ENCODE assay signal across 7 cellular contexts in the genomic region with DNA sequence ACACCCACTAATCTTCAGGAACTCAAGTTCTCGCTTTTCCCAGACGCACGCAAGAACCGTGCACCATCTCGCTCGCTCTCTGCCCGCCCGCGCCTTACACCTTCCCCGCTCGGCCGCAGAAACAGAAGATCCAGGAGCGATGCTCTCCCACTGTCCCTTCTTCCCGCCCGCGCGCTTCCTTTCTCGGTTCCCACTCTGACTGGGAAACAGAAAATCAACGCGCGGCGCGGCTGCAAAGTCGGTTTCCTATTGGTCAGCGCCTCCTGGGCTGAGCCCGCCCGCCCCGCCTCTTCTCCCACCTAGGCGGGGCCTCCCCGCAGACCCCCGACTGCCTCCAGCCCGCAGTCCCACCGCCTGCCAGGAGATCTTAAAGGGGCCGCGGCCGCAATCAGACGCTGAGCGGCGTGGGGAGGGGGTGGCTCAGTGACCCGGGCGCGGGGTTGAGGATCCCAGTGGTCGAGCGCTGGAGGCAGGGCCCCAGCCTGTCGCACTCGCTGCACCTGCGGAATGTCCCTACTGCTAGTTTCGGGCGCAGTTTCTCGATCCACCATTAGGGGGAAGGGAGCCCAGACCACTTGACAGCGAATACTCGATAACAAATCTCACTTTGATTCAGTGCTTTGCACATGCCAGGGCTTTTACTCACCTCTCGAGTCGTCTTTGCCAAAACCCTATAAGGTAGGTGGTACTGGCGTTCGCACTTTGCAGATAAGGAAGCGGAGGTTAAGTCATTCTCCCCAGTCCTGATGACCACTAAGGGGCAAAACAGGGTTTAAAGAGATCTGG. TPM values are rescaled to one million over a fixed set of nuclear protein-coding genes. Genes with fewer than 3 reads are reported as not detected.
DNase-seq lines count a peak whose midpoint lies in the region; ATAC-seq, FAIRE-seq and TF ChIP-seq lines count a peak whose summit lies in the region.

No MANE protein-coding gene starts in this region.

- TF ChIP-seq CTCF in astrocyte (IDR thresholded peaks at IDR 0.05; ENCODE audit: insufficient read depth, low read depth, low read length) (peak; percentile 52), hepatocyte (IDR thresholded peaks at IDR 0.05; ENCODE audit: poor library complexity) (peak; percentile 43)

- H3K4me3 Mint-ChIP-seq in astrocyte (ENCODE audit: unreplicated experiment) = peak overlapping the region; percentile 93

- H3K4me2 ChIP-seq in astrocyte (ENCODE audit: low read length) (peak overlapping the region; percentile 100), hepatocyte (peak overlapping the region; percentile 91)

- no peaks in the 10 kb centered on the region for H3K9me2 ChIP-seq in hepatocyte (replicated peaks; ENCODE audit: insufficient read depth)

- H3K4me1 ChIP-seq in astrocyte (ENCODE audit: insufficient read depth, low read length) = peaks cover 16% of the 10 kb centered on the region
- peaks cover 6% of the 10 kb centered on the region for H3K4me1 ChIP-seq in hepatocyte (ENCODE audit: insufficient read depth)

- H3K4me1 Mint-ChIP-seq in astrocyte (ENCODE audit: low read depth, unreplicated experiment) = no peaks in the 10 kb centered on the region

- TF ChIP-seq POLR2A in GM15510 (IDR thresholded peaks at IDR 0.05; ENCODE audit: borderline replicate concordance, extremely low read depth, insufficient read length) = peak; percentile 60

- no peaks in the 10 kb centered on the region for H3K79me2 ChIP-seq in astrocyte (ENCODE audit: insufficient read depth, low read length)
- peaks cover 15% of the 10 kb centered on the region for H3K79me2 ChIP-seq in hepatocyte

- H3K9me3 ChIP-seq in astrocyte (ENCODE audit: insufficient read depth, low read depth, low read length) (no peaks in the 10 kb centered on the region), hepatocyte (ENCODE audit: low read depth) (no peaks in the 10 kb centered on the region)

- peak overlapping the region; percentile 76 for H3K4me3 ChIP-seq in astrocyte (ENCODE audit: insufficient read depth, low read depth, low read length)
- peak overlapping the region; percentile 97 for H3K4me3 ChIP-seq in hepatocyte

- 1% methylated on average over 41 of the region's 57 CpGs for WGBS in hepatocyte (ENCODE audit: low lambda C conversion rate, missing lambda C conversion rate)

- peak; percentile 85 for ATAC-seq in HG02885 (IDR thresholded peaks at IDR 0.05; ENCODE audit: poor library complexity, unreplicated experiment)

- DNase-seq in NCI-H1694 treated with DMSO at 0.1 percent for 48 hours (lab: John Stamatoyannopoulos, UW) (peak; percentile 87), T-helper 2 cell (peak; percentile 86 to 99 (median 94)), astrocyte (ENCODE audit: low read depth) (peak; percentile 96), hepatocyte (ENCODE audit: low spot score) (peak; percentile 99), renal cortical epithelial cell (ENCODE audit: low read depth) (peak; percentile 94)

- no peak for FAIRE-seq in astrocyte (lab: Jason Lieb, UNC)

- H3K27me3 ChIP-seq in astrocyte (ENCODE audit: insufficient read depth, low read length) = peaks cover 10% of the 10 kb centered on the region
- no peaks in the 10 kb centered on the region for H3K27me3 ChIP-seq in hepatocyte

- H3K27ac Mint-ChIP-seq in astrocyte (ENCODE audit: unreplicated experiment) = peak overlapping the region; percentile 71

- no peaks in the 10 kb centered on the region for H3K36me3 ChIP-seq in astrocyte (ENCODE audit: insufficient read depth, low read length)
- H3K36me3 ChIP-seq in hepatocyte (replicated peaks; ENCODE audit: insufficient read depth, low read depth) = no peaks in the 10 kb centered on the region

- peaks cover 2% of the 10 kb centered on the region for H3K9me3 Mint-ChIP-seq in astrocyte (ENCODE audit: unreplicated experiment)

- H3K27me3 Mint-ChIP-seq in astrocyte (ENCODE audit: low read depth, unreplicated experiment) = peaks cover 12% of the 10 kb centered on the region

- peaks cover 7% of the 10 kb centered on the region for H3K36me3 Mint-ChIP-seq in astrocyte (ENCODE audit: low read depth, unreplicated experiment)

- H3K9ac ChIP-seq in astrocyte (ENCODE audit: low read length) = peak overlapping the region; percentile 69

- H4K20me1 ChIP-seq in astrocyte (ENCODE audit: insufficient read depth, low read length) (no peaks in the 10 kb centered on the region), hepatocyte (ENCODE audit: insufficient read depth, poor library complexity, severe bottlenecking) (no peaks in the 10 kb centered on the region)

- H2AFZ ChIP-seq in astrocyte (ENCODE audit: low read depth, low read length) (peak overlapping the region; percentile 91), hepatocyte (peak overlapping the region; percentile 65)

- H3K27ac ChIP-seq in astrocyte (ENCODE audit: low read depth, low read length) (peak overlapping the region; percentile 5), hepatocyte (peak overlapping the region; percentile 89)

RNA-seq across cellular contexts. Expression of a gene that starts 0.7 kb away (rescaled TPM):
- 37.5 and 41.8 TPM in 2 replicates for total RNA-seq in astrocyte
- 48.8 and 56.6 TPM in 2 replicates for total RNA-seq in hepatocyte
- polyA plus RNA-seq in hepatocyte = 59.0 and 61.3 TPM in 2 replicates
- total RNA-seq in renal cortical epithelial cell = 53.0 and 161 TPM in 2 replicates

RNA-seq across cellular contexts. Expression of a gene that starts 3.8 kb away (rescaled TPM):
- total RNA-seq in astrocyte (1.2 and 1.6 TPM in 2 replicates), hepatocyte (71.4 and 75.5 TPM in 2 replicates), renal cortical epithelial cell (57.4 and 121 TPM in 2 replicates)
- 42.5 and 48.9 TPM in 2 replicates for polyA plus RNA-seq in hepatocyte

RNA-seq across cellular contexts. Expression of a gene that starts 21.3 kb away (rescaled TPM):
- total RNA-seq in astrocyte (0.19 TPM in 1 of 2 replicates, not detected in the other), hepatocyte (0.48 and 1.5 TPM in 2 replicates), renal cortical epithelial cell (0.20 and 0.52 TPM in 2 replicates)
- 14.0 and 16.1 TPM in 2 replicates for polyA plus RNA-seq in hepatocyte

RNA-seq across cellular contexts. Expression of a gene that starts 26.7 kb away (rescaled TPM):
- total RNA-seq in astrocyte (0.55 and 0.75 TPM in 2 replicates), hepatocyte (0.16 and 0.27 TPM in 2 replicates), renal cortical epithelial cell (0.10 TPM in 1 of 2 replicates, not detected in the other)
- polyA plus RNA-seq in hepatocyte = 0.50 TPM in 1 of 2 replicates, not detected in the other

RNA-seq across cellular contexts. Expression of a gene that starts 35.7 kb away (rescaled TPM):
- total RNA-seq in astrocyte (273 and 297 TPM in 2 replicates), hepatocyte (94.2 and 133 TPM in 2 replicates), renal cortical epithelial cell (69.5 and 175 TPM in 2 replicates)
- 196 and 202 TPM in 2 replicates for polyA plus RNA-seq in hepatocyte

Comparison
In these comparisons a context has a peak if more than half of its experiments do, and no peak if none do; other contexts are left out.
1. Peak in every context shown above with its lines: DNase-seq, ATAC-seq, H3K4me3 ChIP-seq and H3K27ac ChIP-seq.
2. RNA of a gene that starts 3.8 kb away (total RNA-seq): 71.4 to 75.5 TPM in hepatocyte and 57.4 to 121 TPM in renal cortical epithelial cell; 1.2 to 1.6 TPM in astrocyte; every median in the first group is over 10 times any median in the second.